36 cellular contexts compared by ENCODE assay signal in the genomic region with DNA sequence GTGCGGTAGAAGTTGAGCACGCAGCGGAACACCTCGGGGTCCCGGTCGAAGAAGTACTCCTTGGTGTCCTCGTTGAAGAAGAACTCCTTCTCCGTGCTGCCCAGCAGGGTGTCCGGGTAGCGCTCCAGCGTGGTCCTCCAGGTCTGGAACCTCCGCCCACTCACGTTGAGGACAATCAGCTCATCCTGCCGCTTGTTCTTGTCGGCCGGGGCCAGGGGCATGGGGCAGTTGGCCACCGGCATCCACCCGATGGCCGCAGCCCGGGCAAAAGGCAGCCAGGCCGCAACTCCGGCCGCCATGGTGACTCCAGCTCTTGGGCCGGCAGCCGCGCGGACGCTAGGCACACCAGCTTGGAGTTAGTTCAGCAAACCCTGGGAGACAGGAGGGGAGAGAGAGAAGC. TPM values are rescaled to one million over a fixed set of nuclear protein-coding genes. Genes with fewer than 3 reads are reported as not detected.
"Had no signal": no experiment of that assay in that cellular context is flagged by ENCODE, and none has a peak within 500 bp of the region (broad histone marks: within the 10 kb centered on the region; RNA-seq: fewer than 3 reads in every experiment).

No MANE protein-coding gene starts in this region.

- H3K9me3 ChIP-seq: adrenal gland, ascending aorta, body of pancreas, breast epithelium had no signal

- H3K27me3 ChIP-seq: adrenal gland, ascending aorta, body of pancreas, brain microvascular endothelial cell, breast epithelium had no signal

- H3K36me3 ChIP-seq: adrenal gland, brain microvascular endothelial cell, breast epithelium, cardiac muscle cell had no signal

- H3K4me3 ChIP-seq: adrenal gland, ascending aorta, body of pancreas, breast epithelium, cardiac muscle cell had no signal

- ATAC-seq: activated naive CD4-positive, alpha-beta T cell treated with anti-CD3 and anti-CD28 coated beads, Interleukin-2, amount 50 U/mL, for 72 hours; activated naive CD8-positive, alpha-beta T cell treated with anti-CD3 and anti-CD28 coated beads, Interleukin-2, amount 50 U/mL, for 24 hours; activated T-cell treated with anti-CD3 and anti-CD28 coated beads, Interleukin-2, amount 50 U/mL, for 4 hours; activated T-cell treated with anti-CD3 and anti-CD28 coated beads, Interleukin-2, amount 50 U/mL, for 72 hours; activated T-helper 17 cell treated with anti-CD3 and anti-CD28 coated beads, Interleukin-2, amount 50 U/mL, for 72 hours; body of pancreas had no signal

- FAIRE-seq: astrocyte, bronchial epithelial cell had no signal

- DNase-seq: activated effector memory CD4-positive, alpha-beta T cell treated with anti-CD3 and anti-CD28 coated beads, Interleukin-2, amount 50 U/mL, for 16 hours; activated effector memory CD4-positive, alpha-beta T cell treated with Interleukin-2 at 50 U/mL for 16 hours; activated gamma-delta T cell; activated gamma-delta T cell treated with Interleukin-2 at 50 U/mL for 16 hours; activated naive CD4-positive, alpha-beta T cell; activated naive CD4-positive, alpha-beta T cell treated with anti-CD3 and anti-CD28 coated beads for 36 hours; activated naive CD4-positive, alpha-beta T cell treated with anti-CD3 and anti-CD28 coated beads, Interleukin-2, amount 10 ng/mL, durations not matched to agents 7 days and 5 days; activated naive CD4-positive, alpha-beta T cell treated with anti-CD3 and anti-CD28 coated beads, Interleukin-2, amount 50 U/mL, for 16 hours; activated naive CD4-positive, alpha-beta T cell treated with Interleukin-2 at 50 U/mL for 16 hours; activated naive CD8-positive, alpha-beta T cell treated with anti-CD3 and anti-CD28 coated beads for 36 hours; activated naive CD8-positive, alpha-beta T cell treated with anti-CD3 and anti-CD28 coated beads, Interleukin-2, amount 10 ng/mL, durations not matched to agents 7 days and 5 days; activated naive CD8-positive, alpha-beta T cell treated with anti-CD3 and anti-CD28 coated beads, Interleukin-2, amount 50 U/mL, for 24 hours; activated T-cell treated with anti-CD3 and anti-CD28 coated beads for 4 hours; activated T-cell treated with anti-CD3 and anti-CD28 coated beads, Interleukin-2, amount 50 U/mL, for 1 hour; activated T-cell treated with anti-CD3 and anti-CD28 coated beads, Interleukin-2, amount 50 U/mL, for 24 hours; activated T-cell treated with anti-CD3 and anti-CD28 coated beads, Interleukin-2, amount 50 U/mL, for 4 hours; activated T-cell treated with anti-CD3 and anti-CD28 coated beads, Interleukin-2, amount 50 U/mL, for 48 hours; activated T-cell treated with anti-CD3 and anti-CD28 coated beads, Interleukin-2, amount 50 U/mL, for 72 hours; adrenal gland; amniotic stem cell; amygdala; anterior cingulate cortex; aorta; body of pancreas; brain microvascular endothelial cell; caudate nucleus; central memory CD4-positive, alpha-beta T cell had no signal

- H3K4me1 ChIP-seq: breast epithelium had no signal

- H3K27ac ChIP-seq: adrenal gland, ascending aorta, body of pancreas, brain microvascular endothelial cell, breast epithelium, cardiac muscle cell had no signal

RNA-seq across cellular contexts. Expression of a gene that starts 7.0 kb away (rescaled TPM):
- total RNA-seq: activated naive CD4-positive, alpha-beta T cell treated with anti-CD3 and anti-CD28 coated beads for 36 hours; activated naive CD4-positive, alpha-beta T cell treated with anti-CD3 and anti-CD28 coated beads, Interleukin-2, amount 50 U/mL, for 72 hours; activated naive CD8-positive, alpha-beta T cell treated with anti-CD3 and anti-CD28 coated beads for 36 hours; activated naive CD8-positive, alpha-beta T cell treated with anti-CD3 and anti-CD28 coated beads, Interleukin-2, amount 10 ng/mL, durations not matched to agents 7 days and 5 days; activated T-cell treated with anti-CD3 and anti-CD28 coated beads, Interleukin-2, amount 50 U/mL, for 4 hours; activated T-cell treated with anti-CD3 and anti-CD28 coated beads, Interleukin-2, amount 50 U/mL, for 72 hours; activated T-helper 1 cell treated with anti-CD3 and anti-CD28 coated beads, Interleukin-12 subunit alpha, Interleukin-12 subunit beta, Interleukin-2, Interleukin-4 antibody, amounts not matched to agents 30 ng/mL and 10 ng/mL and 1 ng/mL, durations not matched to agents 14 hours and 24 hours and 36 hours; activated T-helper 17 cell treated with anti-CD3 and anti-CD28 coated beads, Interleukin-2, amount 50 U/mL, for 72 hours; activated T-helper 2 cell treated with anti-CD3 and anti-CD28 coated beads, Interferon-gamma antibody, Interleukin-2, Interleukin-4, amounts not matched to agents 10 μg/mL and 5 μg/mL and 100 μg/mL, durations not matched to agents 14 hours and 24 hours and 36 hours had no signal
